14 cellular contexts compared by ENCODE assay signal in the genomic region with DNA sequence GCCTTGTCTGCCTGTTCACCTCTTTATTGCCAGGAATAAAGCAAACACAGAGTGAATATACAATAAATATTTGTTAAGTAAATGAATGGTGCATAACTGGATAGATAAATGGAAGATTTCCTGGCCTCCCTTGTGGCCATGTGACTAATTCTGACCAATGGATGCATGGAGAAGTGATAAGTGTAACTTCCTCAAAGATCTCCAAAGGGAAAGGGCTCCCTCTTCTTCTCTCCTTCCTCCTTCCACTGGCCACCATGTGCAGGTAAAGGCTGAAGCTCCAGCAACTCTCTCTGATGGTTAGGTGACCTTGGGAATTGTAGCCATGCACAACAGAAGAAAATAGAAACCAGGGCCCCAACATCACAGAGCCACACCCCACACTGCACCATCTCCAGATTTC.
DNase-seq lines count a peak whose midpoint lies in the region; ATAC-seq and TF ChIP-seq lines count a peak whose summit lies in the region.
"Had no signal": no experiment of that assay in that cellular context is flagged by ENCODE, and none has a peak within 500 bp of the region (broad histone marks: within the 10 kb centered on the region; RNA-seq: fewer than 3 reads in every experiment).

No MANE protein-coding gene starts in this region.

- ATAC-seq in activated B cell treated with CpG ODN at 0.5 μM for 24 hours (ENCODE audit: low read depth) (no peak), HG03280 (IDR thresholded peaks at IDR 0.05; ENCODE audit: unreplicated experiment) (no peak)
- ATAC-seq in stimulated activated memory B cell treated with anti-CD40 and anti-IgM and Interleukin-4, amounts not matched to agents 10 μg/mL and 1 μg/mL and 100 μg/mL, for 72 hours = no peak
- ATAC-seq: HepG2 had no signal

- H3K27me3 Mint-ChIP-seq in activated B cell treated with CpG ODN at 0.5 μM for 24 hours (no peaks in the 10 kb centered on the region), MCF 10A (ENCODE audit: insufficient read depth, unreplicated experiment) (peaks cover 41% of the 10 kb centered on the region)
- H3K27me3 Mint-ChIP-seq in stimulated activated memory B cell treated with anti-CD40 and anti-IgM and Interleukin-4, amounts not matched to agents 10 μg/mL and 1 μg/mL and 100 μg/mL, for 72 hours = no peaks in the 10 kb centered on the region

- H3K4me3 ChIP-seq in tibial nerve = no peak overlapping the region
- H3K4me3 ChIP-seq: A549, HAP-1 had no signal

- no peaks in the 10 kb centered on the region for H3K9me3 ChIP-seq in tibial nerve
- H3K9me3 ChIP-seq: A549, BE2C, HAP-1 had no signal

- H3K9me3 Mint-ChIP-seq in activated B cell treated with CpG ODN at 0.5 μM for 24 hours (peaks cover 3% of the 10 kb centered on the region), MCF 10A (ENCODE audit: unreplicated experiment) (no peaks in the 10 kb centered on the region)
- peaks cover 3% of the 10 kb centered on the region for H3K9me3 Mint-ChIP-seq in stimulated activated memory B cell treated with anti-CD40 and anti-IgM and Interleukin-4, amounts not matched to agents 10 μg/mL and 1 μg/mL and 100 μg/mL, for 72 hours

- no peak for TF ChIP-seq POLR2A in tibial nerve (IDR thresholded peaks at IDR 0.05)

- peak; percentile 4 for DNase-seq in DMS53 treated with DMSO at 0.1 percent for 48 hours (lab: John Stamatoyannopoulos, UW; ENCODE audit: unreplicated experiment)
- DNase-seq in NCI-H526 treated with DMSO at 0.1 percent for 48 hours (lab: John Stamatoyannopoulos, UW) = peak; percentile 14
- DNase-seq in activated B cell treated with CpG ODN at 0.5 μM for 24 hours = no peak
- no peak for DNase-seq in tibial nerve (ENCODE audit: low spot score in 2 of 2)
- no peak for DNase-seq in MCF 10A (ENCODE audit: unreplicated experiment)
- DNase-seq: BE2C; CD4-positive, alpha-beta memory T cell; GOT3 had no signal

- H3K36me3 Mint-ChIP-seq in activated B cell treated with CpG ODN at 0.5 μM for 24 hours (ENCODE audit: low read depth) (peaks cover 53% of the 10 kb centered on the region), MCF 10A (ENCODE audit: insufficient read depth, unreplicated experiment) (no peaks in the 10 kb centered on the region)
- peaks cover 26% of the 10 kb centered on the region for H3K36me3 Mint-ChIP-seq in stimulated activated memory B cell treated with anti-CD40 and anti-IgM and Interleukin-4, amounts not matched to agents 10 μg/mL and 1 μg/mL and 100 μg/mL, for 72 hours
- H3K36me3 Mint-ChIP-seq: CD4-positive, alpha-beta memory T cell had no signal

- intact Hi-C loops in activated B cell treated with CpG ODN at 0.5 μM for 24 hours (cut with micrococcal nuclease) (loop anchor here (2.0 kb wide), 1 partner anchor 15 kb away; no protein-coding TSS in a partner anchor), MCF 10A (cut with micrococcal nuclease) (no loop called here)

- no peaks in the 10 kb centered on the region for H3K27me3 ChIP-seq in tibial nerve
- H3K27me3 ChIP-seq: BE2C had no signal

- POLR2A ChIA-PET in activated B cell treated with CpG ODN at 0.5 μM for 24 hours (lab: Charles Lee) (interaction anchor here (0.5 to 0.7 kb wide), 2 partner anchors 106 to 127 kb away, joined by 3 to 6 read pairs; no protein-coding TSS in a partner anchor), MCF 10A (lab: Yijun Ruan, JAX) (interaction anchor here (0.6 to 1.0 kb wide), 4 partner anchors 9 to 1143 kb away, joined by 3 read pairs; no protein-coding TSS in a partner anchor)

- peaks cover 73% of the 10 kb centered on the region for H3K4me1 Mint-ChIP-seq in activated B cell treated with CpG ODN at 0.5 μM for 24 hours
- peaks cover 67% of the 10 kb centered on the region for H3K4me1 Mint-ChIP-seq in stimulated activated memory B cell treated with anti-CD40 and anti-IgM and Interleukin-4, amounts not matched to agents 10 μg/mL and 1 μg/mL and 100 μg/mL, for 72 hours
- peaks cover 10% of the 10 kb centered on the region for H3K4me1 Mint-ChIP-seq in MCF 10A (ENCODE audit: insufficient read depth, unreplicated experiment)
- H3K4me1 Mint-ChIP-seq: CD4-positive, alpha-beta memory T cell had no signal

- TF ChIP-seq EP300 in tibial nerve (IDR thresholded peaks at IDR 0.05) = no peak

- H3K36me3 ChIP-seq in tibial nerve = no peaks in the 10 kb centered on the region
- H3K36me3 ChIP-seq: BE2C, HAP-1 had no signal

- no peak overlapping the region for H3K27ac ChIP-seq in tibial nerve
- H3K27ac ChIP-seq: A549, C4-2B had no signal

- H3K4me3 Mint-ChIP-seq in activated B cell treated with CpG ODN at 0.5 μM for 24 hours (no peak overlapping the region), MCF 10A (ENCODE audit: unreplicated experiment) (no peak overlapping the region)
- no peak overlapping the region for H3K4me3 Mint-ChIP-seq in stimulated activated memory B cell treated with anti-CD40 and anti-IgM and Interleukin-4, amounts not matched to agents 10 μg/mL and 1 μg/mL and 100 μg/mL, for 72 hours
- H3K4me3 Mint-ChIP-seq: CD4-positive, alpha-beta memory T cell had no signal

- no TSS peak for BruUV-seq in MCF 10A (replicated peaks; lab: Mats Ljungman, UMichigan)

- H3K4me1 ChIP-seq in tibial nerve = peaks cover 0 to 3% (median 0%) of the 10 kb centered on the region in 4 donors
- H3K4me1 ChIP-seq: A549, HAP-1 had no signal

- TF ChIP-seq CTCF in activated B cell treated with CpG ODN at 0.5 μM for 24 hours (IDR thresholded peaks at IDR 0.05) = no peak
- no peak for TF ChIP-seq CTCF in tibial nerve (IDR thresholded peaks at IDR 0.05)
- no peak for TF ChIP-seq CTCF in MCF 10A (IDR thresholded peaks at IDR 0.05; ENCODE audit: unreplicated experiment)

- CTCF ChIA-PET in activated B cell treated with CpG ODN at 0.5 μM for 24 hours (lab: Charles Lee) (no interaction called here), MCF 10A (lab: Yijun Ruan, JAX) (interaction anchor here (0.6 kb wide), 1 partner anchor 146 kb away, joined by 3 read pairs; no protein-coding TSS in a partner anchor)

- H3K27ac Mint-ChIP-seq in activated B cell treated with CpG ODN at 0.5 μM for 24 hours = peak overlapping the region; percentile 74
- H3K27ac Mint-ChIP-seq in stimulated activated memory B cell treated with anti-CD40 and anti-IgM and Interleukin-4, amounts not matched to agents 10 μg/mL and 1 μg/mL and 100 μg/mL, for 72 hours = peak overlapping the region; percentile 95
- no peak overlapping the region for H3K27ac Mint-ChIP-seq in MCF 10A (ENCODE audit: low read depth, unreplicated experiment)
- H3K27ac Mint-ChIP-seq: CD4-positive, alpha-beta memory T cell had no signal

Comparison
In these comparisons a context has a peak if more than half of its experiments do, and no peak if none do; other contexts are left out.
1. DNase-seq: peak in DMS53 treated with DMSO at 0.1 percent for 48 hours (single experiment) and NCI-H526 treated with DMSO at 0.1 percent for 48 hours (single experiment); none in activated B cell treated with CpG ODN at 0.5 μM for 24 hours (single experiment), tibial nerve (0 of 2) and MCF 10A (single experiment).